In genomic region chr9:18896531-18897179, GRCh38 we compare ENCODE assay signal across 18 cellular contexts.
DNase-seq lines count a peak whose midpoint lies in the region; ATAC-seq and TF ChIP-seq lines count a peak whose summit lies in the region.
"Had no signal": no experiment of that assay in that cellular context is flagged by ENCODE, and none has a peak within 500 bp of the region (broad histone marks: within the 10 kb centered on the region; RNA-seq: fewer than 3 reads in every experiment).

No MANE protein-coding gene starts in this region.

- H3K4me1 Mint-ChIP-seq in stimulated activated naive CD8-positive, alpha-beta T cell treated with anti-CD3 and anti-CD28 coated beads, Interleukin-15, amount 100 ng/mL, for 72 hours = peaks cover 6% of the 10 kb centered on the region
- no peaks in the 10 kb centered on the region for H3K4me1 Mint-ChIP-seq in activated T-helper 17 cell treated with anti-CD3 and anti-CD28 coated beads, Interleukin-2, amount 50 U/mL, for 72 hours
- H3K4me1 Mint-ChIP-seq in neural progenitor cell = no peaks in the 10 kb centered on the region

- TF ChIP-seq CTCF in neural progenitor cell (IDR thresholded peaks at IDR 0.05) = no peak

- H2AFZ ChIP-seq in neural progenitor cell (replicated peaks) (no peak overlapping the region), trophoblast cell (ENCODE audit: insufficient read depth, low read length, poor library complexity) (no peak overlapping the region)
- H2AFZ ChIP-seq: parathyroid adenoma had no signal

- H3K4ac ChIP-seq in trophoblast cell (ENCODE audit: low read depth, low read length) = no peak overlapping the region

- no peak overlapping the region for H3K4me2 ChIP-seq in neural progenitor cell
- H3K4me2 ChIP-seq in trophoblast cell (ENCODE audit: low read length) = no peak overlapping the region

- H3K14ac ChIP-seq in trophoblast cell (ENCODE audit: low read length) = no peak overlapping the region

- no peak overlapping the region for H3K27ac Mint-ChIP-seq in stimulated activated naive CD8-positive, alpha-beta T cell treated with anti-CD3 and anti-CD28 coated beads, Interleukin-15, amount 100 ng/mL, for 72 hours
- no peak overlapping the region for H3K27ac Mint-ChIP-seq in activated T-helper 17 cell treated with anti-CD3 and anti-CD28 coated beads, Interleukin-2, amount 50 U/mL, for 72 hours
- H3K27ac Mint-ChIP-seq in neural progenitor cell = no peak overlapping the region
- H3K27ac Mint-ChIP-seq: T-helper 2 cell treated with Interferon-gamma antibody and Interleukin-4, amounts not matched to agents 5 μg/mL and 100 μg/mL, for 36 hours had no signal

- H4K20me1 ChIP-seq in neural progenitor cell (ENCODE audit: low read depth) = no peaks in the 10 kb centered on the region

- no peaks in the 10 kb centered on the region for H3K36me3 ChIP-seq in neural progenitor cell
- no peaks in the 10 kb centered on the region for H3K36me3 ChIP-seq in trophoblast cell (ENCODE audit: control insufficient read depth in 1 of 2, insufficient read depth in 2 of 2, low read length in 2 of 2)
- H3K36me3 ChIP-seq: SJCRH30 had no signal

- no peak overlapping the region for H4K8ac ChIP-seq in trophoblast cell (ENCODE audit: low read depth, low read length)

- no peak overlapping the region for H3K9ac ChIP-seq in neural progenitor cell
- no peak overlapping the region for H3K9ac ChIP-seq in trophoblast cell (ENCODE audit: low read length)
- H3K9ac ChIP-seq: parathyroid adenoma had no signal

- DNase-seq in stimulated activated naive CD8-positive, alpha-beta T cell treated with anti-CD3 and anti-CD28 coated beads, Interleukin-15, amount 100 ng/mL, for 72 hours = peak in 1 of 2 donors; percentile 21
- DNase-seq in stimulated activated naive CD8-positive, alpha-beta T cell treated with anti-CD3 and anti-CD28 coated beads, Interleukin-15, Interleukin-2, amounts not matched to agents 100 U/mL and 50 U/mL, for 24 hours = no peak
- DNase-seq in Kasumi-1 (lab: John Stamatoyannopoulos, UW) (peak; percentile 17), neural progenitor cell (ENCODE audit: low spot score) (no peak), trophoblast cell (no peak)
- DNase-seq: activated CD4-positive, alpha-beta T cell treated with anti-CD3 and anti-CD28 coated beads for 1 hour; activated T-cell treated with anti-CD3 and anti-CD28 coated beads, Interleukin-2, amount 50 U/mL, for 4 hours; foreskin keratinocyte; left ventricle myocardium superior; NCI-H1048; NCI-H345; SJCRH30; stimulated activated CD4-positive, alpha-beta T cell treated with anti-CD3 and anti-CD28 coated beads, Interleukin-4, amount 100 ng/mL, for 1 hour had no signal

- no peak overlapping the region for H2AK5ac ChIP-seq in trophoblast cell (ENCODE audit: low read length)

- peak; percentile 83 for ATAC-seq in stimulated activated naive CD8-positive, alpha-beta T cell treated with anti-CD3 and anti-CD28 coated beads, Interleukin-15, amount 100 ng/mL, for 72 hours
- ATAC-seq in stimulated activated naive CD8-positive, alpha-beta T cell treated with anti-CD3 and anti-CD28 coated beads, Interleukin-15, Interleukin-2, amounts not matched to agents 100 U/mL and 50 U/mL, for 24 hours = no peak
- peak; percentile 32 for ATAC-seq in activated T-helper 17 cell treated with anti-CD3 and anti-CD28 coated beads, Interleukin-2, amount 50 U/mL, for 72 hours (replicated peaks)
- ATAC-seq in GM18511 (IDR thresholded peaks at IDR 0.05; ENCODE audit: unreplicated experiment) = no peak
- ATAC-seq: activated T-cell treated with anti-CD3 and anti-CD28 coated beads, Interleukin-2, amount 50 U/mL, for 4 hours; foreskin keratinocyte; left ventricle myocardium superior had no signal

- no peak overlapping the region for H3K18ac ChIP-seq in trophoblast cell (ENCODE audit: low read length)

- H3K4me1 ChIP-seq in neural progenitor cell = no peaks in the 10 kb centered on the region
- H3K4me1 ChIP-seq in trophoblast cell (ENCODE audit: control insufficient read depth in 1 of 2, insufficient read depth in 2 of 2, low read length in 2 of 2) = no peaks in the 10 kb centered on the region
- H3K4me1 ChIP-seq: foreskin keratinocyte, parathyroid adenoma, SJCRH30 had no signal

- H2BK12ac ChIP-seq in trophoblast cell (ENCODE audit: low read length) = no peak overlapping the region

- no peaks in the 10 kb centered on the region for H3K79me2 ChIP-seq in neural progenitor cell (ENCODE audit: low read depth)
- no peaks in the 10 kb centered on the region for H3K79me2 ChIP-seq in trophoblast cell (ENCODE audit: control insufficient read depth, insufficient read depth, low read length, poor library complexity)
- H3K79me2 ChIP-seq: parathyroid adenoma had no signal

- no peak overlapping the region for H2BK120ac ChIP-seq in trophoblast cell (ENCODE audit: insufficient read depth, low read length, poor library complexity)

- H3K27me3 Mint-ChIP-seq in stimulated activated naive CD8-positive, alpha-beta T cell treated with anti-CD3 and anti-CD28 coated beads, Interleukin-15, amount 100 ng/mL, for 72 hours = no peaks in the 10 kb centered on the region
- peaks cover 6% of the 10 kb centered on the region for H3K27me3 Mint-ChIP-seq in activated T-helper 17 cell treated with anti-CD3 and anti-CD28 coated beads, Interleukin-2, amount 50 U/mL, for 72 hours
- H3K27me3 Mint-ChIP-seq in neural progenitor cell (ENCODE audit: insufficient read depth, low read depth) = peaks cover 3% of the 10 kb centered on the region

- H4K12ac ChIP-seq in trophoblast cell (ENCODE audit: low read depth, low read length) = no peak overlapping the region

- WGBS in trophoblast cell (ENCODE audit: extremely low coverage, insufficient coverage, insufficient read length) = no CpG with 5 or more reads among the region's 2 CpGs

- H3K27ac ChIP-seq in neural progenitor cell = no peak overlapping the region
- no peak overlapping the region for H3K27ac ChIP-seq in trophoblast cell (ENCODE audit: low read depth, low read length)
- H3K27ac ChIP-seq: foreskin keratinocyte, parathyroid adenoma, SJCRH30, thoracic aorta had no signal

- H2BK5ac ChIP-seq in trophoblast cell (ENCODE audit: low read depth, low read length, poor library complexity) = no peak overlapping the region

- no peaks in the 10 kb centered on the region for H3K27me3 ChIP-seq in neural progenitor cell
- H3K27me3 ChIP-seq in trophoblast cell (ENCODE audit: insufficient read depth, low read length) = no peaks in the 10 kb centered on the region
- H3K27me3 ChIP-seq: foreskin keratinocyte, SJCRH30 had no signal

- H3K36me3 Mint-ChIP-seq in activated T-helper 17 cell treated with anti-CD3 and anti-CD28 coated beads, Interleukin-2, amount 50 U/mL, for 72 hours (ENCODE audit: low read depth) = no peaks in the 10 kb centered on the region
- no peaks in the 10 kb centered on the region for H3K36me3 Mint-ChIP-seq in neural progenitor cell

- no peaks in the 10 kb centered on the region for H3F3A ChIP-seq in neural progenitor cell (ENCODE audit: low read depth)

- peaks cover 38 to 48% of the 10 kb centered on the region in 2 donors for H3K9me3 Mint-ChIP-seq in stimulated activated naive CD8-positive, alpha-beta T cell treated with anti-CD3 and anti-CD28 coated beads, Interleukin-15, amount 100 ng/mL, for 72 hours
- peaks cover 22% of the 10 kb centered on the region for H3K9me3 Mint-ChIP-seq in activated T-helper 17 cell treated with anti-CD3 and anti-CD28 coated beads, Interleukin-2, amount 50 U/mL, for 72 hours
- peaks cover 35% of the 10 kb centered on the region for H3K9me3 Mint-ChIP-seq in neural progenitor cell

- H3K4me3 Mint-ChIP-seq in stimulated activated naive CD8-positive, alpha-beta T cell treated with anti-CD3 and anti-CD28 coated beads, Interleukin-15, amount 100 ng/mL, for 72 hours = no peak overlapping the region
- H3K4me3 Mint-ChIP-seq in activated T-helper 17 cell treated with anti-CD3 and anti-CD28 coated beads, Interleukin-2, amount 50 U/mL, for 72 hours = no peak overlapping the region
- no peak overlapping the region for H3K4me3 Mint-ChIP-seq in neural progenitor cell
- H3K4me3 Mint-ChIP-seq: activated T-cell treated with anti-CD3 and anti-CD28 coated beads, Interleukin-2, amount 50 U/mL, for 4 hours; T-helper 2 cell treated with Interferon-gamma antibody and Interleukin-4, amounts not matched to agents 5 μg/mL and 100 μg/mL, for 36 hours had no signal

- H3K23ac ChIP-seq in trophoblast cell (ENCODE audit: low read length) = no peak overlapping the region

- H3K4me3 ChIP-seq in neural progenitor cell = no peak overlapping the region
- no peak overlapping the region for H3K4me3 ChIP-seq in trophoblast cell (ENCODE audit: low read depth, low read length)
- H3K4me3 ChIP-seq: SJCRH30, thoracic aorta had no signal

- peaks cover 3% of the 10 kb centered on the region for H3K9me3 ChIP-seq in neural progenitor cell (ENCODE audit: low read depth)
- peaks cover 10% of the 10 kb centered on the region for H3K9me3 ChIP-seq in trophoblast cell (ENCODE audit: insufficient read depth, low read depth, low read length)
- H3K9me3 ChIP-seq: SJCRH30 had no signal

- no peaks in the 10 kb centered on the region for H3K79me1 ChIP-seq in trophoblast cell (ENCODE audit: low read length)

- H4K91ac ChIP-seq in trophoblast cell (ENCODE audit: low read depth, low read length) = no peak overlapping the region

Comparison
In these comparisons a context has a peak if more than half of its experiments do, and no peak if none do; other contexts are left out.
1. ATAC-seq: peak in stimulated activated naive CD8-positive, alpha-beta T cell treated with anti-CD3 and anti-CD28 coated beads, Interleukin-15, amount 100 ng/mL, for 72 hours (single experiment) and activated T-helper 17 cell treated with anti-CD3 and anti-CD28 coated beads, Interleukin-2, amount 50 U/mL, for 72 hours (single experiment); none in stimulated activated naive CD8-positive, alpha-beta T cell treated with anti-CD3 and anti-CD28 coated beads, Interleukin-15, Interleukin-2, amounts not matched to agents 100 U/mL and 50 U/mL, for 24 hours (single experiment) and GM18511 (single experiment).
2. DNase-seq: peak in Kasumi-1 (2 of 2); none in stimulated activated naive CD8-positive, alpha-beta T cell treated with anti-CD3 and anti-CD28 coated beads, Interleukin-15, Interleukin-2, amounts not matched to agents 100 U/mL and 50 U/mL, for 24 hours (single experiment), neural progenitor cell (single experiment) and trophoblast cell (0 of 2).